1 cellular context compared by ENCODE assay signal in the genomic region with DNA sequence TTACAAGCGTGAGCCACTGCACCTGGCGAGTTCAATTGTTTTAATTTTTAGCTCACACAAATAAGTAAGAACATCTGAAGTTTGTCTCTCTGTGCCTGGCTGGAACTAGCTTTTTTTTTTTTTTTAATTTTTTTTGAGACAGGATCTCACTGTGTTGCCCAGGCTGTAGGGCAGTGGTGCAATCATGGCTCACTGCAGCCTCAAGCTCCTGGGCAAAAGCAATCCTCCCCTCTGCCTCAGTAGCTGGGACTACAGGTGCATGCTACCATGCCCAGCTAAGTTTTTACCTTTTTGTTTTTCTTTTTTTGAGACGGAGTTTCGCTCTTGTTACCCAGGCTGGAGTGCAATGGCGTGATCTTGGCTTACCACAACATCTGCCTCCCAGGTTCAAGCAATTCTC.
TF ChIP-seq lines count a peak whose summit lies in the region.

No MANE protein-coding gene starts in this region.

TF ChIP-seq in K562, 482 proteins besides CTCF, POLR2A, EP300 and RAD21 (continued from another document):
- TF ChIP-seq, protein P1, sequence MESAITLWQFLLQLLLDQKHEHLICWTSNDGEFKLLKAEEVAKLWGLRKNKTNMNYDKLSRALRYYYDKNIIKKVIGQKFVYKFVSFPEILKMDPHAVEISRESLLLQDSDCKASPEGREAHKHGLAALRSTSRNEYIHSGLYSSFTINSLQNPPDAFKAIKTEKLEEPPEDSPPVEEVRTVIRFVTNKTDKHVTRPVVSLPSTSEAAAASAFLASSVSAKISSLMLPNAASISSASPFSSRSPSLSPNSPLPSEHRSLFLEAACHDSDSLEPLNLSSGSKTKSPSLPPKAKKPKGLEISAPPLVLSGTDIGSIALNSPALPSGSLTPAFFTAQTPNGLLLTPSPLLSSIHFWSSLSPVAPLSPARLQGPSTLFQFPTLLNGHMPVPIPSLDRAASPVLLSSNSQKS (CRISPR knock-in tag; IDR thresholded peaks at IDR 0.05): no peak
- no peak for TF ChIP-seq KDM1A (IDR thresholded peaks at IDR 0.05)
- no peak for TF ChIP-seq GATAD2B (IDR thresholded peaks at IDR 0.05; ENCODE audit: borderline replicate concordance)
- no peak for TF ChIP-seq ZNF436 (CRISPR knock-in tag; IDR thresholded peaks at IDR 0.05)
- peak; percentile 88 for TF ChIP-seq ZNF121 (CRISPR knock-in tag; conservative IDR thresholded peaks at IDR 0.05)
- TF ChIP-seq, protein P2, sequence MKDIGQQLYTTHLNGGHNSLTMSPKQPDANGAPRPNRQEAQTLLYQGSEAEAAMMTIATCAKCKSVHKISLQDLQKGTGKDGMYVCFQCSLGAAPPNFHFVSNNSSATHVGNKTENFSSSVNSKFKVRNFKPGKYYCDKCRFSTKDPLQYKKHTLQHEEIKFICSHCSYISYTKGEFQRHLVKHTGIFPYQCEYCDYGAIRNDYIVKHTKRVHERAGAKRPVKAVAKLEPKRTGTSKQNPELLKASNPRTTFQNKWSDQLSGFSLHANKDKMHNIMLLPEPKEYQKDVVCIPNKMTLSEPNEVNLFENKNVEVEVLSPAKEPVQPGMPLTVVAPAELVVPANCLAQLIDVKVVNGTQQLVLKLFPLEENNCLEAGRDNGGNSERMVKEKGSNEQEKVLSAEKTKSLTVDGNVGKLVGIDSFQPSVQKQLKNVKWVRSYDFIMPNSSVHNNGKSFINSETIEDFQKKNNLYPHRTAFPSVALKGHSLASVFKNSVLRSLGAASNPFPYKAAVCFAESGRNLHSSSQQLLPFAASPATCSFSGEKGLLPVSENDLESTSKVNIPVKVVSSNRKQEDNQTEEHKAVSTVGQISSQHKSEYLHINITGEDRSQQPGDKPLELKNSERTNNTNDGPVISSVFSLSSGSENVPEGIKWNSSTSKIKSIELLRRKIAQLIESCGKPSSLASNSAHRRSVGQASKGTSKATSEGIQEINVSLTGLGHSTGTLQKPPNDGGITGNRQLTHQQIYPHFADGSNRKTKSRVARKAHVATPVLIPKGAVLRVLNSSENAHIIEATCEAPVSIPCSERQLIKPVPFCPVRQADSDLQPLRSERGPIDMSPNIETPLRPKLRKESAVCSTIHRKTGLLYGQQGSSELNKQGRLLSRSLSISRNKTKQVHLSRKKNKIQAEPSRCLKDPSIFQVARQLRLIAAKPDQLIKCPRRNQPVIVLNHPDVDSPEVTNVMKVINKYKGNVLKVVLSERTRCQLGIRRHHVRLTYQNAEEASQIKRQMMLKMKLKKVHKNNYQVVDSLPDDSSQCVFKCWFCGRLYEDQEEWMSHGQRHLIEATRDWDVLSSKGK (CRISPR knock-in tag; IDR thresholded peaks at IDR 0.05): no peak
